ENCODE assay signal across 8 cellular contexts in genomic region chr15:90686435-90687218, GRCh38. TPM values are rescaled to one million over a fixed set of nuclear protein-coding genes. Genes with fewer than 3 reads are reported as not detected.
DNase-seq lines count a peak whose midpoint lies in the region; ATAC-seq and TF ChIP-seq lines count a peak whose summit lies in the region.

No MANE protein-coding gene starts in this region.

- H3K9me3 ChIP-seq in tibial nerve (no peaks in the 10 kb centered on the region), GM23248 (ENCODE audit: low read depth) (no peaks in the 10 kb centered on the region)

- peaks cover 2% of the 10 kb centered on the region for H3K36me3 Mint-ChIP-seq in activated naive CD8-positive, alpha-beta T cell treated with anti-CD3 and anti-CD28 coated beads for 36 hours

- H3K27ac Mint-ChIP-seq in activated naive CD8-positive, alpha-beta T cell treated with anti-CD3 and anti-CD28 coated beads for 36 hours = peak overlapping the region; percentile 93

- no peak for TF ChIP-seq EP300 in tibial nerve (IDR thresholded peaks at IDR 0.05)

- H3K27ac ChIP-seq in tibial nerve (no peak overlapping the region), GM23248 (no peak overlapping the region)

- no peaks in the 10 kb centered on the region for H3K9me3 Mint-ChIP-seq in activated naive CD8-positive, alpha-beta T cell treated with anti-CD3 and anti-CD28 coated beads for 36 hours

- WGBS in tibial nerve, 2 donors = 69 to 77% methylated on average over 3 of the region's 3 CpGs
- 95 to 98% methylated on average over 3 of the region's 3 CpGs for WGBS in GM23248 (ENCODE audit: low coverage in 1 of 2, low lambda C conversion rate in 2 of 2, missing lambda C conversion rate in 2 of 2), 2 experiments

- no peak overlapping the region for H3K9ac ChIP-seq in GM23248

- H4K20me1 ChIP-seq in GM23248 (ENCODE audit: insufficient read depth) = no peaks in the 10 kb centered on the region

- TF ChIP-seq CTCF in GM13976 (IDR thresholded peaks at IDR 0.05; ENCODE audit: borderline replicate concordance, control extremely low read depth, extremely low read depth, insufficient read depth, missing control alignments) (no peak), tibial nerve (IDR thresholded peaks at IDR 0.05) (no peak)

- no peaks in the 10 kb centered on the region for H3K27me3 Mint-ChIP-seq in activated naive CD8-positive, alpha-beta T cell treated with anti-CD3 and anti-CD28 coated beads for 36 hours

- no peak overlapping the region for H3K4me2 ChIP-seq in GM23248 (ENCODE audit: unreplicated experiment)

- peak; percentile 59 for DNase-seq in GM13976 (ENCODE audit: low spot score)
- DNase-seq in activated naive CD8-positive, alpha-beta T cell treated with anti-CD3 and anti-CD28 coated beads for 36 hours = no peak
- DNase-seq in tibial nerve (ENCODE audit: low spot score in 2 of 2) = no peak
- DNase-seq in GM23248 = no peak
- DNase-seq in RKO (ENCODE audit: low spot score) = no peak
- DNase-seq in NCI-H69 (lab: John Stamatoyannopoulos, UW) = no peak

- no peaks in the 10 kb centered on the region for H3K9me2 ChIP-seq in GM23248 (ENCODE audit: insufficient read depth)

- no peaks in the 10 kb centered on the region for H3K79me2 ChIP-seq in GM23248 (ENCODE audit: insufficient read depth)

- H3K4me3 ChIP-seq in tibial nerve (no peak overlapping the region), GM23248 (no peak overlapping the region)

- no peak for TF ChIP-seq POLR2A in tibial nerve (IDR thresholded peaks at IDR 0.05)

- no peaks in the 10 kb centered on the region for H3K36me3 ChIP-seq in tibial nerve
- H3K36me3 ChIP-seq in GM23248 (ENCODE audit: low read depth) = no peaks in the 10 kb centered on the region

- H3K27me3 ChIP-seq in tibial nerve (no peaks in the 10 kb centered on the region), GM23248 (replicated peaks; ENCODE audit: insufficient read depth) (no peaks in the 10 kb centered on the region)

- peaks cover 7% of the 10 kb centered on the region for H3F3A ChIP-seq in GM23248 (ENCODE audit: insufficient read depth)

- peaks cover 43% of the 10 kb centered on the region for H3K4me1 Mint-ChIP-seq in activated naive CD8-positive, alpha-beta T cell treated with anti-CD3 and anti-CD28 coated beads for 36 hours

- no peak overlapping the region for H2AFZ ChIP-seq in GM23248

- peaks cover 0 to 2% (median 0%) of the 10 kb centered on the region in 4 donors for H3K4me1 ChIP-seq in tibial nerve
- H3K4me1 ChIP-seq in GM23248 (ENCODE audit: insufficient read depth) = peaks cover 5% of the 10 kb centered on the region

- in situ Hi-C loops in GM13976 (cut with MboI; ENCODE audit: low sequenced_read_pairs, unreplicated experiment) = no loop called here
- in situ Hi-C loops in GM23248 (cut with MboI) = no loop called here

- ATAC-seq in GM21367 (IDR thresholded peaks at IDR 0.05; ENCODE audit: unreplicated experiment) (peak; percentile 76), HG03460 (IDR thresholded peaks at IDR 0.05; ENCODE audit: unreplicated experiment) (peak; percentile 89)

- H3K4me3 Mint-ChIP-seq in activated naive CD8-positive, alpha-beta T cell treated with anti-CD3 and anti-CD28 coated beads for 36 hours = peak overlapping the region; percentile 49

RNA-seq across cellular contexts. Expression of gene BLM, which starts 30.5 kb away (rescaled TPM):
- total RNA-seq in activated naive CD8-positive, alpha-beta T cell treated with anti-CD3 and anti-CD28 coated beads for 36 hours = 10 to 100 TPM; 47.8 to 49.8 TPM
- 1 to 10 TPM in 2 of 4 donors, under 1 TPM in 2; 0.66 to 9.6 (median 1.0) TPM for total RNA-seq in tibial nerve
- 2.1 and 4.8 TPM in 2 replicates for total RNA-seq in GM23248 (2014; rRNA removed; shearing (Covaris generic))
- 1.9 and 2.1 TPM in 2 replicates for polyA plus RNA-seq in GM23248 (2016; fragmentation: Nextera tagmentation; extraction: Ambion mirVana)
